30 cellular contexts compared by ENCODE assay signal in genomic region chr22:29989446-29989845, GRCh38.
DNase-seq lines count a peak whose midpoint lies in the region; ATAC-seq and TF ChIP-seq lines count a peak whose summit lies in the region.
"Had no signal": no experiment of that assay in that cellular context is flagged by ENCODE, and none has a peak within 500 bp of the region (broad histone marks: within the 10 kb centered on the region; RNA-seq: fewer than 3 reads in every experiment).

No MANE protein-coding gene starts in this region.

- CTCF ChIA-PET in HEK293 (lab: Yijun Ruan, JAX) = no interaction called here

- no peak overlapping the region for H3K4me3 Mint-ChIP-seq in T-helper 17 cell
- H3K4me3 Mint-ChIP-seq: B cell; CD14-positive monocyte; CD4-positive, alpha-beta memory T cell; CD4-positive, alpha-beta T cell; CD4-positive, CD25-positive, alpha-beta regulatory T cell; CD8-positive, alpha-beta memory T cell; CD8-positive, alpha-beta T cell had no signal

- H3K9me3 ChIP-seq in HEK293 (ENCODE audit: control insufficient read depth, insufficient read depth, low read depth, low read length) (no peaks in the 10 kb centered on the region), T-helper 17 cell (ENCODE audit: control insufficient read depth, low read length, poor library complexity, severe bottlenecking) (no peaks in the 10 kb centered on the region)
- H3K9me3 ChIP-seq: A549; BE2C; BLaER1; BLaER1 treated with 17β-estradiol and CSF1 and Interleukin-3, amounts not matched to agents 10 nM and 100 nM; Caco-2 had no signal

- ATAC-seq in T-helper 17 cell (no peak), left lobe of liver (no peak), GM18907 (IDR thresholded peaks at IDR 0.05; ENCODE audit: unreplicated experiment) (no peak)
- ATAC-seq: A549; CD8-positive, alpha-beta T cell had no signal

- no peak overlapping the region for H3K4me3 ChIP-seq in HEK293 (ENCODE audit: low read depth, low read length)
- H3K4me3 ChIP-seq: A549; BLaER1; BLaER1 treated with 17β-estradiol and CSF1 and Interleukin-3, amounts not matched to agents 10 nM and 100 nM had no signal

- peaks cover 0 to 10% of the 10 kb centered on the region in 2 experiments; a peak in 2 of 3 replicates for H3K36me3 ChIP-seq in HEK293 (ENCODE audit: control insufficient read depth in 2 of 2, insufficient read depth in 1 of 2, low read length in 2 of 2)

- H3K4me1 Mint-ChIP-seq in T-helper 17 cell = peaks cover 10% of the 10 kb centered on the region
- H3K4me1 Mint-ChIP-seq: B cell had no signal

- POLR2A ChIA-PET in HEK293 (lab: Yijun Ruan, JAX) = interaction anchor here (0.6 kb wide), 1 partner anchor 25 kb away, joined by 3 read pairs; no protein-coding TSS in a partner anchor

- no peak overlapping the region for H3K27ac ChIP-seq in HEK293 (ENCODE audit: extremely low read depth, low read depth, low read length)
- H3K27ac ChIP-seq: 22Rv1; A549; BLaER1; BLaER1 treated with 17β-estradiol and CSF1 and Interleukin-3, amounts not matched to agents 10 nM and 100 nM; C4-2B had no signal

- no peak for TF ChIP-seq CTCF in HEK293 (tag by site-specific recombination; IDR thresholded peaks at IDR 0.05)

- no peaks in the 10 kb centered on the region for H3K27me3 Mint-ChIP-seq in T-helper 17 cell
- H3K27me3 Mint-ChIP-seq: B cell; CD4-positive, alpha-beta memory T cell; CD4-positive, alpha-beta T cell; CD4-positive, CD25-positive, alpha-beta regulatory T cell had no signal

- peak overlapping the region; percentile 71 for H3K27ac Mint-ChIP-seq in T-helper 17 cell
- H3K27ac Mint-ChIP-seq: B cell; CD4-positive, alpha-beta memory T cell; CD4-positive, alpha-beta T cell; CD4-positive, CD25-positive, alpha-beta regulatory T cell; CD8-positive, alpha-beta T cell had no signal

- peaks cover 7% of the 10 kb centered on the region for H3K36me3 Mint-ChIP-seq in T-helper 17 cell (ENCODE audit: low read depth)

- H3K4me1 ChIP-seq in HEK293 (ENCODE audit: control insufficient read depth, insufficient read depth, low read length) = peaks cover 31% of the 10 kb centered on the region
- H3K4me1 ChIP-seq: BLaER1 had no signal

- DNase-seq in T-helper 17 cell = no peak
- no peak for DNase-seq in left lobe of liver (ENCODE audit: low spot score)
- DNase-seq: 8988T; ACHN; BE2C; C1 segment of cervical spinal cord; Caco-2; Calu3; CD4-positive, alpha-beta memory T cell; CD4-positive, alpha-beta T cell; CD4-positive, CD25-positive, alpha-beta regulatory T cell; CD8-positive, alpha-beta memory T cell; CD8-positive, alpha-beta T cell; COR-L47; DMS 273 treated with DMSO at 0.1 percent for 48 hours; DMS153; DMS53; DMS79; DMS79 treated with DMSO at 0.1 percent for 48 hours; DND-41; EL had no signal

TF ChIP-seq in HEK293, 187 proteins besides CTCF, POLR2A, EP300 and RAD21:
- TF ChIP-seq ZNF175 (tag by site-specific recombination; IDR thresholded peaks at IDR 0.05) (no peak), GLIS2 (tag by site-specific recombination; IDR thresholded peaks at IDR 0.05) (no peak), ZNF558 (tag by site-specific recombination; IDR thresholded peaks at IDR 0.05) (peak; percentile 13; the same call in 1 of the 2 replicates), PRDM6 (tag by site-specific recombination; IDR thresholded peaks at IDR 0.05) (peak; percentile 54; the same call in 1 of the 2 replicates), ATF2 (tag by site-specific recombination; IDR thresholded peaks at IDR 0.05; ENCODE audit: low read depth) (0 out of 2 replicates have a peak, but pooled peaks have one; percentile 10), ZNF629 (tag by site-specific recombination; IDR thresholded peaks at IDR 0.05) (0 out of 2 replicates have a peak, but pooled peaks have one; percentile 27), ZNF548 (tag by site-specific recombination; IDR thresholded peaks at IDR 0.05) (no peak), ZNF692 (tag by site-specific recombination; IDR thresholded peaks at IDR 0.05) (no peak), ZNF18 (tag by site-specific recombination; IDR thresholded peaks at IDR 0.05) (no peak), ZNF488 (tag by site-specific recombination; IDR thresholded peaks at IDR 0.05) (no peak), ZNF621 (tag by site-specific recombination; IDR thresholded peaks at IDR 0.05) (no peak), ZNF664 (tag by site-specific recombination; IDR thresholded peaks at IDR 0.05) (peak; percentile 66; the same call in 1 of the 2 replicates)
